8 cellular contexts compared by ENCODE assay signal in the genomic region with DNA sequence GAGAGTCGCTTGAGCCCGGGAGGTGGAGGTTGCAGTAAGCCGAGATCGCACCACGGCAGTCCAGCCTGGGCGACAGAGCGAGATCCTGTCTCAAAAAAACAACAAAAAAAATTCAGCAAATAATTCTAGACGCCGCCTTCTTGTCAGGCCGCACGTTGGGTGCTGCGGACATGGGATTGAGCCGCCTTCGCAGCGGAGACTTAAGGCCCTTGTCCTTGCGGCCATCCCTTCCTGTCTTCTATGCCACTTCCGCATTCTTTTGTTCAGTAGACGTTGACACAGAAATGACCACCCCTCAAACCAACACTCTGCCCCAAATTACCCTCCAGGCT. TPM values are rescaled to one million over a fixed set of nuclear protein-coding genes. Genes with fewer than 3 reads are reported as not detected.
DNase-seq lines count a peak whose midpoint lies in the region; ATAC-seq and TF ChIP-seq lines count a peak whose summit lies in the region.

No MANE protein-coding gene starts in this region.

- H3K27me3 Mint-ChIP-seq in activated CD8-positive, alpha-beta memory T cell treated with anti-CD3 and anti-CD28 coated beads, Interleukin-2, amount 10 ng/mL, durations not matched to agents 7 days and 5 days, result no peaks in the 10 kb centered on the region

- H3K4me3 Mint-ChIP-seq in activated CD8-positive, alpha-beta memory T cell treated with anti-CD3 and anti-CD28 coated beads, Interleukin-2, amount 10 ng/mL, durations not matched to agents 7 days and 5 days, result peak overlapping the region; percentile 96

- H3K36me3 Mint-ChIP-seq in activated CD8-positive, alpha-beta memory T cell treated with anti-CD3 and anti-CD28 coated beads, Interleukin-2, amount 10 ng/mL, durations not matched to agents 7 days and 5 days, result peaks cover 41% of the 10 kb centered on the region

- H3K9me3 ChIP-seq in SJSA1 (replicated peaks) (no peaks in the 10 kb centered on the region), neutrophil (no peaks in the 10 kb centered on the region)

- CTCF ChIA-PET in activated CD8-positive, alpha-beta memory T cell treated with anti-CD3 and anti-CD28 coated beads, Interleukin-2, amount 10 ng/mL, durations not matched to agents 7 days and 5 days (lab: Charles Lee), result interaction anchor here (1.7 to 2.8 kb wide), 3 partner anchors 8 to 29 kb away, joined by 4 to 15 read pairs (median 12); a partner anchor contains a TSS

- no peak for DNase-seq in activated CD8-positive, alpha-beta memory T cell treated with anti-CD3 and anti-CD28 coated beads, Interleukin-2, amount 10 ng/mL, durations not matched to agents 7 days and 5 days
- DNase-seq in activated CD8-positive, alpha-beta memory T cell treated with anti-CD3 and anti-CD28 coated beads, Interleukin-2, amount 50 U/mL, for 4 hours, result no peak
- peak in 1 of 2 experiments; percentile 68 for DNase-seq in SJSA1 (ENCODE audit: low read depth in 1 of 2, low spot score in 2 of 2)
- DNase-seq in epithelial cell of proximal tubule (ENCODE audit: low read depth), result no peak
- DNase-seq in NCI-H2171 (lab: John Stamatoyannopoulos, UW), result no peak
- DNase-seq in DMS 273 (lab: John Stamatoyannopoulos, UW; ENCODE audit: unreplicated experiment), result no peak

- H3K27ac ChIP-seq in SJSA1 (peak overlapping the region; percentile 91), neutrophil (peak overlapping the region; percentile 91)

- H3K4me3 ChIP-seq in SJSA1, result peak overlapping the region; percentile 87
- peak overlapping the region; percentile 96 for H3K4me3 ChIP-seq in epithelial cell of proximal tubule (ENCODE audit: low read depth, low read length)
- peak overlapping the region; percentile 77 to 97 for H3K4me3 ChIP-seq in neutrophil (ENCODE audit: low read depth in 1 of 2, low read length in 1 of 2)

- peak overlapping the region; percentile 99 for H3K27ac Mint-ChIP-seq in activated CD8-positive, alpha-beta memory T cell treated with anti-CD3 and anti-CD28 coated beads, Interleukin-2, amount 10 ng/mL, durations not matched to agents 7 days and 5 days

- no peaks in the 10 kb centered on the region for H3K27me3 ChIP-seq in SJSA1 (replicated peaks)
- H3K27me3 ChIP-seq in neutrophil, result no peaks in the 10 kb centered on the region

- no peak for TF ChIP-seq CTCF in epithelial cell of proximal tubule (conservative IDR thresholded peaks at IDR 0.05; ENCODE audit: low read depth, low read length)
- TF ChIP-seq CTCF in neutrophil (IDR thresholded peaks at IDR 0.05), result no peak

- H3K4me1 ChIP-seq in SJSA1 (replicated peaks) (peaks cover 23% of the 10 kb centered on the region), neutrophil (ENCODE audit: control insufficient read depth in 1 of 2, insufficient read depth in 1 of 2, low read depth in 1 of 2, low read length in 1 of 2) (peaks cover 64 to 65% of the 10 kb centered on the region in 2 experiments)

- ATAC-seq in activated CD8-positive, alpha-beta memory T cell treated with anti-CD3 and anti-CD28 coated beads, Interleukin-2, amount 10 ng/mL, durations not matched to agents 7 days and 5 days, result peak; percentile 32
- peak; percentile 30 for ATAC-seq in HG02973 (IDR thresholded peaks at IDR 0.05; ENCODE audit: unreplicated experiment)

- H3K9me3 Mint-ChIP-seq in activated CD8-positive, alpha-beta memory T cell treated with anti-CD3 and anti-CD28 coated beads, Interleukin-2, amount 10 ng/mL, durations not matched to agents 7 days and 5 days (ENCODE audit: low read depth), result no peaks in the 10 kb centered on the region

- peaks cover 57% of the 10 kb centered on the region for H3K4me1 Mint-ChIP-seq in activated CD8-positive, alpha-beta memory T cell treated with anti-CD3 and anti-CD28 coated beads, Interleukin-2, amount 10 ng/mL, durations not matched to agents 7 days and 5 days

- H3K36me3 ChIP-seq in SJSA1, result peaks cover 55% of the 10 kb centered on the region
- peaks cover 15% of the 10 kb centered on the region for H3K36me3 ChIP-seq in neutrophil

RNA-seq across cellular contexts. Expression of a gene that starts 15.8 kb away (rescaled TPM):
- 10 to 100 TPM; 82.3 to 90.5 TPM for total RNA-seq in activated CD8-positive, alpha-beta memory T cell treated with anti-CD3 and anti-CD28 coated beads, Interleukin-2, amount 10 ng/mL, durations not matched to agents 7 days and 5 days
- 34.7 and 44.8 TPM in 2 replicates for total RNA-seq in SJSA1 (2014; rRNA removed; shearing (Covaris generic))
- 18.7 and 23.8 TPM in 2 replicates for total RNA-seq in epithelial cell of proximal tubule

RNA-seq across cellular contexts. Expression of a gene that starts 29.0 kb away (rescaled TPM):
- total RNA-seq in activated CD8-positive, alpha-beta memory T cell treated with anti-CD3 and anti-CD28 coated beads, Interleukin-2, amount 10 ng/mL, durations not matched to agents 7 days and 5 days, result 100 to 1,000 TPM in 1 of 2 experiments, 10 to 100 TPM in 1; 85.8 to 115 TPM
- total RNA-seq in SJSA1 (2014; rRNA removed; shearing (Covaris generic)), result 95.7 and 112 TPM in 2 replicates
- total RNA-seq in epithelial cell of proximal tubule, result 134 and 219 TPM in 2 replicates
